Comparison of ENCODE assay signal across 8 cellular contexts in the genomic region with DNA sequence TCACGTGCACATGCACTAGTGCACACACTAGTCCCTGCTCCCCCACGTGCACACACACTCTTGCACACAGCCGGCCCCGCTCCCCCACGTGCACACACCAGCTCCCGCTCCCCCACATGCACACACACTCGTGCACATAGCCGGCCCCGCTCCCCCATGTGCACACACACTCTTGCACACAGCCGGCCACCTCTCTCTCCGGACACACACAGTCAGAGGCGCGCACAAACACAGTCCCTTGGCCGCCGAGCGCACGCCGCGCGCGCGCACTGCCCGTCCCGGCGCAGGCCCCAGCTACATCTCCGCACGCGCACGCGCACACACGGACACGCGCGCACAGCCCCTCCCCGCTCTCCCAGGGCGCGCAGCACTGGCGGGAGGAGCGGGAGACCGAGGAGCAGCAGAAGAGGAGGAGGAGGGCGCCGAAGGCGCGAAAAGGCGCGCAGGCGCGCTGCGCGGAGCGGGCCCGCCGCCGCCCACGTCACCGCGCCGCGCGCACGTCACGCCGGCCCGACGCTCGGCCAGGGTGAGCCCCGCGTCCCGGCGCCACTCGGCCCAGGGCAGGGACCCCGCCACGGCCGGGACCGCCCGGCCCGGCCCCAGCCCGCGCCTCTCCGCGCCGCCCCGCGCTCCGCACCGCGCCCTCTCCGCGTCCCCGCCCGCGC. TPM values are rescaled to one million over a fixed set of nuclear protein-coding genes. Genes with fewer than 3 reads are reported as not detected.
A peak's percentile ranks its signal among the peaks of the same experiment; 100 is the strongest.
DNase-seq lines count a peak whose midpoint lies in the region; ATAC-seq and TF ChIP-seq lines count a peak whose summit lies in the region.

A gene with protein sequence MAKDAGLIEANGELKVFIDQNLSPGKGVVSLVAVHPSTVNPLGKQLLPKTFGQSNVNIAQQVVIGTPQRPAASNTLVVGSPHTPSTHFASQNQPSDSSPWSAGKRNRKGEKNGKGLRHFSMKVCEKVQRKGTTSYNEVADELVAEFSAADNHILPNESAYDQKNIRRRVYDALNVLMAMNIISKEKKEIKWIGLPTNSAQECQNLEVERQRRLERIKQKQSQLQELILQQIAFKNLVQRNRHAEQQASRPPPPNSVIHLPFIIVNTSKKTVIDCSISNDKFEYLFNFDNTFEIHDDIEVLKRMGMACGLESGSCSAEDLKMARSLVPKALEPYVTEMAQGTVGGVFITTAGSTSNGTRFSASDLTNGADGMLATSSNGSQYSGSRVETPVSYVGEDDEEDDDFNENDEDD (plus strand): TSS at position 549 of the 665 bp plus-strand sequence. CDS start 1,085 bp downstream, outside the sequence.

- TF ChIP-seq CTCF in left ventricle myocardium inferior (IDR thresholded peaks at IDR 0.05; ENCODE audit: borderline replicate concordance) (no peak), progenitor cell of endocrine pancreas (IDR thresholded peaks at IDR 0.05; ENCODE audit: unreplicated experiment) (no peak)

- WGBS in aorta, 2 donors: 2 to 3% methylated on average over 61 to 92 of the region's 92 CpGs

- H3K4me1 Mint-ChIP-seq in T-cell (peaks cover 34 to 41% (median 35%) of the 10 kb centered on the region in 3 donors), progenitor cell of endocrine pancreas (ENCODE audit: low read depth) (peaks cover 10% of the 10 kb centered on the region)

- CTCF ChIA-PET in T-cell (lab: Charles Lee): no interaction called here

- H3K36me3 Mint-ChIP-seq in T-cell (peaks cover 5% of the 10 kb centered on the region), progenitor cell of endocrine pancreas (ENCODE audit: insufficient read depth) (peaks cover 2% of the 10 kb centered on the region)

- H3K4me3 ChIP-seq in left ventricle myocardium inferior: peak within 1 kb of the TSS; percentile 71
- peak within 1 kb of the TSS; percentile 65 to 92 for H3K4me3 ChIP-seq in aorta (ENCODE audit: low read length in 2 of 2)

- peaks cover 29% of the 10 kb centered on the region for H3K4me1 ChIP-seq in left ventricle myocardium inferior
- no peaks in the 10 kb centered on the region for H3K4me1 ChIP-seq in aorta (ENCODE audit: control insufficient read depth in 1 of 2, insufficient read depth in 2 of 2, low read length in 2 of 2)

- H3K36me3 ChIP-seq in left ventricle myocardium inferior (peaks cover 7% of the 10 kb centered on the region), aorta (ENCODE audit: control insufficient read depth in 1 of 2, insufficient read depth in 2 of 2, low read length in 1 of 2) (no peaks in the 10 kb centered on the region)

- no peaks in the 10 kb centered on the region for H3K27me3 ChIP-seq in left ventricle myocardium inferior (ENCODE audit: low read depth)
- no peaks in the 10 kb centered on the region for H3K27me3 ChIP-seq in aorta (ENCODE audit: control insufficient read depth in 1 of 2, insufficient read depth in 2 of 2, low read length in 1 of 2)

- peak; percentile 48 for ATAC-seq in GM18499 (IDR thresholded peaks at IDR 0.05; ENCODE audit: insufficient read depth, unreplicated experiment)
- peak; percentile 83 for ATAC-seq in HG02840 (IDR thresholded peaks at IDR 0.05; ENCODE audit: low FRiP score, unreplicated experiment)
- peak; percentile 82 to 85 (median 83) for ATAC-seq in T-cell (replicated peaks in 1 of 4)
- peak; percentile 75 for ATAC-seq in aorta (ENCODE audit: low FRiP score)

- H3K27me3 Mint-ChIP-seq in T-cell: no peaks in the 10 kb centered on the region
- no peaks in the 10 kb centered on the region for H3K27me3 Mint-ChIP-seq in progenitor cell of endocrine pancreas

- no peak within 1 kb of the TSS for H3K27ac ChIP-seq in left ventricle myocardium inferior (replicated peaks)
- H3K27ac ChIP-seq in aorta (ENCODE audit: low read depth in 1 of 2, low read length in 2 of 2): no peak within 1 kb of the TSS

- POLR2A ChIA-PET in T-cell (lab: Charles Lee): no interaction called here

- H3K4me3 Mint-ChIP-seq in T-cell: peak within 1 kb of the TSS; percentile 79 to 87 (median 86)
- peak within 1 kb of the TSS; percentile 83 for H3K4me3 Mint-ChIP-seq in progenitor cell of endocrine pancreas (ENCODE audit: low read depth)

- H3K9me3 ChIP-seq in left ventricle myocardium inferior (replicated peaks): no peaks in the 10 kb centered on the region
- no peaks in the 10 kb centered on the region for H3K9me3 ChIP-seq in aorta (ENCODE audit: control insufficient read depth, low read length)

- DNase-seq in NCI-H1417 treated with DMSO at 0.1 percent for 48 hours (lab: John Stamatoyannopoulos, UW): peak; percentile 65
- peak in 30 of 34 experiments; percentile 6 to 61 (median 32) for DNase-seq in T-cell
- peak; percentile 4 for DNase-seq in amniotic stem cell (lab: John Stamatoyannopoulos, UW)
- DNase-seq in left ventricle myocardium inferior: peak; percentile 74
- DNase-seq in progenitor cell of endocrine pancreas (ENCODE audit: low spot score, unreplicated experiment): peak; percentile 71
- peak; percentile 75 to 90 for DNase-seq in aorta

- intact Hi-C loops in left ventricle myocardium inferior (cut with micrococcal nuclease): no loop called here
- intact Hi-C loops in aorta (cut with DNase I): no loop called here

- H3K27ac Mint-ChIP-seq in T-cell: peak within 1 kb of the TSS in 1 of 2 donors; percentile 46
- H3K27ac Mint-ChIP-seq in progenitor cell of endocrine pancreas: peak within 1 kb of the TSS; percentile 80

- H3K9me3 Mint-ChIP-seq in T-cell: no peaks in the 10 kb centered on the region
- no peaks in the 10 kb centered on the region for H3K9me3 Mint-ChIP-seq in progenitor cell of endocrine pancreas (ENCODE audit: low read depth)

RNA-seq across cellular contexts. Expression of the gene that starts here (rescaled TPM):
- total RNA-seq in T-cell: 10 to 100 TPM; 25.8 to 38.3 (median 34.1) TPM
- total RNA-seq in left ventricle myocardium inferior: 48.7 TPM
- total RNA-seq in progenitor cell of endocrine pancreas: 58.2 and 63.9 TPM in 2 replicates
- 10 to 100 TPM; 29.7 to 36.6 TPM for total RNA-seq in aorta
- 10 to 100 TPM; 17.4 to 36.4 TPM for polyA plus RNA-seq in aorta

Comparison
In these comparisons a context has a peak if more than half of its experiments do, and no peak if none do; other contexts are left out.
1. DNase-seq: peak in every context shown above with its lines; median percentile 82 in aorta; 74 in left ventricle myocardium inferior; 71 in progenitor cell of endocrine pancreas; 65 in NCI-H1417 treated with DMSO at 0.1 percent for 48 hours; 32 in T-cell; 4 in amniotic stem cell.